Comparison of ENCODE assay signal across 19 cellular contexts in the genomic region with DNA sequence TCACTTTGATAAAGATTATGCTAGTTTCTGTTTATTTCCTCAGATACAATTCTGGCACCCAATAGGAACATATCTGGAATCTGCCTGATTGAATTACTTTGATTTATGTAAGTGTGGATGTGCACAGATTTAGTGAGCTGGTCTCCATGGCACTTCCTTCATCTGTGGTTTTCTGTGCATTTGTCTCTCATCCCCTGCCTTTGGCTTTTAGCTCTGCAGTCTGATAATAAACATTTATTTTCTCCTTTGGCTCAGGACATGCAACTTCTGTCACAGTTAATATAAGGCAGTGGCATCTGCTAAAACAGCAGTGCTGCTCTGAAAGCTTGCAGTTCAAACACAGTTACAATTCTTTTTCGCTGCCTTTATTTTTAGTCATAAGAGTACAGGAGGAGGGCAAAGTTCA.
A peak's percentile ranks its signal among the peaks of the same experiment; 100 is the strongest.
DNase-seq lines count a peak whose midpoint lies in the region; ATAC-seq and TF ChIP-seq lines count a peak whose summit lies in the region.
"Had no signal": no experiment of that assay in that cellular context is flagged by ENCODE, and none has a peak within 500 bp of the region (broad histone marks: within the 10 kb centered on the region; RNA-seq: fewer than 3 reads in every experiment).

No MANE protein-coding gene starts in this region.

- H3K4me1 ChIP-seq in sigmoid colon (peaks cover 0 to 48% (median 10%) of the 10 kb centered on the region in 4 donors), lower lobe of right lung (no peaks in the 10 kb centered on the region)
- H3K4me1 ChIP-seq: A549 had no signal

- H3K4me3 ChIP-seq in sigmoid colon (no peak overlapping the region), coronary artery (no peak overlapping the region), lower lobe of right lung (no peak overlapping the region)
- H3K4me3 ChIP-seq: A549 had no signal

- peaks cover 10% of the 10 kb centered on the region for H3K4me1 Mint-ChIP-seq in mesothelial cell of epicardium
- H3K4me1 Mint-ChIP-seq in progenitor cell of endocrine pancreas (ENCODE audit: low read depth) = no peaks in the 10 kb centered on the region
- H3K4me1 Mint-ChIP-seq: CD14-positive monocyte had no signal

- H3K4me3 Mint-ChIP-seq in mesothelial cell of epicardium (no peak overlapping the region), progenitor cell of endocrine pancreas (ENCODE audit: low read depth) (no peak overlapping the region)
- H3K4me3 Mint-ChIP-seq: CD14-positive monocyte had no signal

- TF ChIP-seq EP300 in sigmoid colon (IDR thresholded peaks at IDR 0.05) = peak in 3 of 4 donors; percentile 58 to 72 (median 61)

- no peaks in the 10 kb centered on the region for H3K27me3 ChIP-seq in sigmoid colon
- H3K27me3 ChIP-seq in lower lobe of right lung (ENCODE audit: low read depth) = no peaks in the 10 kb centered on the region

- H3K36me3 ChIP-seq in sigmoid colon = no peaks in the 10 kb centered on the region
- H3K36me3 ChIP-seq in lower lobe of right lung = no peaks in the 10 kb centered on the region

- no peaks in the 10 kb centered on the region for H3K36me3 Mint-ChIP-seq in mesothelial cell of epicardium
- H3K36me3 Mint-ChIP-seq in progenitor cell of endocrine pancreas (ENCODE audit: insufficient read depth) = no peaks in the 10 kb centered on the region
- H3K36me3 Mint-ChIP-seq: CD14-positive monocyte had no signal

- H3K9me3 Mint-ChIP-seq in mesothelial cell of epicardium (peaks cover 14% of the 10 kb centered on the region), progenitor cell of endocrine pancreas (ENCODE audit: low read depth) (no peaks in the 10 kb centered on the region)

- H3K9me3 ChIP-seq in sigmoid colon (peaks cover 0 to 3% (median 0%) of the 10 kb centered on the region in 4 donors), lower lobe of right lung (no peaks in the 10 kb centered on the region)
- H3K9me3 ChIP-seq: A549 had no signal

- no peaks in the 10 kb centered on the region for H3K27me3 Mint-ChIP-seq in mesothelial cell of epicardium (ENCODE audit: low read depth)
- no peaks in the 10 kb centered on the region for H3K27me3 Mint-ChIP-seq in progenitor cell of endocrine pancreas

- WGBS in sigmoid colon, 2 donors = 35 to 67% methylated on average over 1 of the region's 1 CpG

- no peak for ATAC-seq in HG03565 (IDR thresholded peaks at IDR 0.05; ENCODE audit: unreplicated experiment)
- no peak for ATAC-seq in lower lobe of right lung
- ATAC-seq: A549 had no signal

- H3K27ac Mint-ChIP-seq in mesothelial cell of epicardium (peak overlapping the region; percentile 40), progenitor cell of endocrine pancreas (no peak overlapping the region)
- H3K27ac Mint-ChIP-seq: CD14-positive monocyte had no signal

- TF ChIP-seq CTCF in mesothelial cell of epicardium (IDR thresholded peaks at IDR 0.05; ENCODE audit: unreplicated experiment) = no peak
- peak in 2 of 4 experiments; percentile 9 to 18 for TF ChIP-seq CTCF in sigmoid colon (IDR thresholded peaks at IDR 0.05)
- TF ChIP-seq CTCF in coronary artery (IDR thresholded peaks at IDR 0.05) = no peak
- no peak for TF ChIP-seq CTCF in progenitor cell of endocrine pancreas (IDR thresholded peaks at IDR 0.05; ENCODE audit: unreplicated experiment)
- no peak for TF ChIP-seq CTCF in lower lobe of right lung (IDR thresholded peaks at IDR 0.05)

- peak; percentile 4 for DNase-seq in EL
- DNase-seq in amniotic epithelial cell (ENCODE audit: low read depth) = peak; percentile 37
- no peak for DNase-seq in mesothelial cell of epicardium (ENCODE audit: low spot score in 2 of 2, unreplicated experiment in 2 of 2)
- DNase-seq in sigmoid colon = no peak
- no peak for DNase-seq in coronary artery (ENCODE audit: low spot score)
- DNase-seq in progenitor cell of endocrine pancreas (ENCODE audit: low spot score, unreplicated experiment) = no peak
- no peak for DNase-seq in lower lobe of right lung
- DNase-seq: COR-L47, DMS153, H7, IMR-90, Karpas-422, NCI-H187, NCI-H446, NCI-H69, Right ventricle myocardium superior had no signal

- H3K27ac ChIP-seq in sigmoid colon (peak overlapping the region in 3 of 4 donors; percentile 60 to 76 (median 73)), coronary artery (no peak overlapping the region), lower lobe of right lung (no peak overlapping the region)
- H3K27ac ChIP-seq: A549 had no signal

- TF ChIP-seq POLR2A in sigmoid colon (IDR thresholded peaks at IDR 0.05) = no peak

- intact Hi-C loops in sigmoid colon (cut with DNase I) (loop anchor here (5.0 to 10.0 kb wide), 3 partner anchors 270 to 562 kb away; a partner anchor contains a TSS), lower lobe of right lung (cut with DNase I) (no loop called here)

Comparison
In these comparisons a context has a peak if more than half of its experiments do, and no peak if none do; other contexts are left out.
1. DNase-seq: peak in EL (single experiment) and amniotic epithelial cell (single experiment); none in mesothelial cell of epicardium (0 of 2), sigmoid colon (single experiment), coronary artery (single experiment), progenitor cell of endocrine pancreas (single experiment) and lower lobe of right lung (single experiment).
2. H3K27ac ChIP-seq: peak in sigmoid colon (3 of 4); none in coronary artery (0 of 2) and lower lobe of right lung (single experiment).